1 cellular context compared by ENCODE assay signal in genomic region chr4:52103314-52103713, GRCh38.
TF ChIP-seq lines count a peak whose summit lies in the region.

No MANE protein-coding gene starts in this region.

TF ChIP-seq in HCT116, 20 proteins besides CTCF, POLR2A, EP300 and RAD21 (continued from another document):
- TF ChIP-seq ELF1 (IDR thresholded peaks at IDR 0.05; ENCODE audit: borderline replicate concordance, low read depth) (no peak), ATF3 (IDR thresholded peaks at IDR 0.05) (no peak), EZH2 (IDR thresholded peaks at IDR 0.05) (no peak), SIN3A (IDR thresholded peaks at IDR 0.05; ENCODE audit: low read depth) (no peak), TCF7L2 (IDR thresholded peaks at IDR 0.05; ENCODE audit: borderline replicate concordance, extremely low read depth, insufficient read depth, insufficient read length) (no peak), CBX3 (IDR thresholded peaks at IDR 0.05; ENCODE audit: low read depth) (no peak)
